ENCODE assay signal across 19 cellular contexts in the genomic region with DNA sequence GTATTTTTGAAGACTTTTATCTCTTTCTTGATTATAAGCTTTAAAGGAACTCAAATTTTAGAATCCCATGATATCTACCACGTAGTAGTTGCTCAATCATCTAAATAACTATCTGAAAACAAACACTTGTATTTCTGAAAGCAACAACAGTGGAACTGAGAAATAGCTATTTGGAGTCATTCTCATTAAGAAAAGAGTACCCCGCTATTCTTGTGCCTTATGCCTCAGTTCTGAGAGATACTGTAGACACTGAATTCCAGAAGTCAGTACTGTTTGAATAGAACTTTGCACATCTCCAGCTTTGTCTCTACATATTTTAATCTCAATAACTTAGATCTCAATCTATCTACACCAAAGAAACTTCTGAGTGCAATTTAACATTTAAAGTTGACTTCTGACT. TPM values are rescaled to one million over a fixed set of nuclear protein-coding genes. Genes with fewer than 3 reads are reported as not detected.
DNase-seq lines count a peak whose midpoint lies in the region; ATAC-seq, FAIRE-seq and TF ChIP-seq lines count a peak whose summit lies in the region.
"Had no signal": no experiment of that assay in that cellular context is flagged by ENCODE, and none has a peak within 500 bp of the region (broad histone marks: within the 10 kb centered on the region; RNA-seq: fewer than 3 reads in every experiment).

No MANE protein-coding gene starts in this region.

- H2AFZ ChIP-seq in K562 (ENCODE audit: low read depth, low read length) = no peak overlapping the region

- DNase-seq in CD14-positive monocyte (ENCODE audit: low spot score) (no peak), K562 (ENCODE audit: extremely low read depth in 1 of 4, low spot score in 3 of 4) (no peak), posterior cingulate gyrus (no peak), substantia nigra (lab: John Stamatoyannopoulos, UW) (no peak), SHP77 treated with DMSO at 0.1 percent for 48 hours (lab: John Stamatoyannopoulos, UW) (no peak), kidney (no peak)
- DNase-seq: activated CD4-positive, CD25-positive, alpha-beta regulatory T cell treated with anti-CD3 and anti-CD28 coated beads, Interleukin-2, amount 50 U/mL, for 72 hours; activated CD8-positive, alpha-beta memory T cell treated with anti-CD3 and anti-CD28 coated beads, Interleukin-2, amount 10 ng/mL, durations not matched to agents 7 days and 5 days; gastrocnemius medialis; KG1; left lung; NCI-H1092; NCI-H524 treated with DMSO at 0.1 percent for 48 hours had no signal

- POLR2A ChIA-PET in K562 (lab: Yijun Ruan, JAX) = interaction anchor here (1.1 to 3.0 kb wide), 3 partner anchors 10 to 111 kb away, joined by 3 to 11 read pairs (median 3); no protein-coding TSS in a partner anchor

- no peaks in the 10 kb centered on the region for H3K27me3 Mint-ChIP-seq in CD14-positive monocyte (ENCODE audit: low read depth in 3 of 3)
- H3K27me3 Mint-ChIP-seq: activated CD8-positive, alpha-beta memory T cell treated with anti-CD3 and anti-CD28 coated beads, Interleukin-2, amount 10 ng/mL, durations not matched to agents 7 days and 5 days had no signal

- H3K27ac Mint-ChIP-seq in CD14-positive monocyte = peak overlapping the region in 4 of 7 donors; percentile 28 to 65 (median 39)
- H3K27ac Mint-ChIP-seq: activated CD8-positive, alpha-beta memory T cell treated with anti-CD3 and anti-CD28 coated beads, Interleukin-2, amount 10 ng/mL, durations not matched to agents 7 days and 5 days had no signal

- peaks cover 53 to 62% of the 10 kb centered on the region in 2 donors for H3K36me3 Mint-ChIP-seq in CD14-positive monocyte

- H3K4me1 ChIP-seq in K562 (replicated peaks in 1 of 2; ENCODE audit: control insufficient read depth in 2 of 2, insufficient read depth in 2 of 2, low read length in 2 of 2) (peaks cover 0 to 2% of the 10 kb centered on the region in 2 experiments; a peak in 1 of 5 replicates), kidney (ENCODE audit: control insufficient read depth in 1 of 2, insufficient read depth in 1 of 2, low read depth in 1 of 2, low read length in 2 of 2) (no peaks in the 10 kb centered on the region)
- H3K4me1 ChIP-seq: suprapubic skin had no signal

- no peak for FAIRE-seq in K562 (lab: Jason Lieb, UNC)
- no peak for FAIRE-seq in kidney (lab: Jason Lieb, UNC)

- no peak overlapping the region for H3K4me3 Mint-ChIP-seq in CD14-positive monocyte
- H3K4me3 Mint-ChIP-seq: activated CD8-positive, alpha-beta memory T cell treated with anti-CD3 and anti-CD28 coated beads, Interleukin-2, amount 10 ng/mL, durations not matched to agents 7 days and 5 days had no signal

- H3K9me3 Mint-ChIP-seq in CD14-positive monocyte = no peaks in the 10 kb centered on the region

- no peaks in the 10 kb centered on the region for H3K27me3 ChIP-seq in K562 (ENCODE audit: control insufficient read depth in 2 of 2, insufficient read depth in 2 of 2, low read length in 2 of 2)
- H3K27me3 ChIP-seq: gastrocnemius medialis, left lung, suprapubic skin had no signal

- no peak for TF ChIP-seq EP300 in K562 (IDR thresholded peaks at IDR 0.05; ENCODE audit: low read length)

- H3K9ac ChIP-seq in K562 (ENCODE audit: insufficient read depth in 1 of 2, low read depth in 2 of 2, low read length in 2 of 2) (no peak overlapping the region), kidney (ENCODE audit: low read length in 2 of 2) (no peak overlapping the region)

- no peak for TF ChIP-seq POLR2A in K562 (conservative IDR thresholded peaks at IDR 0.05)

- 70% methylated on average over 2 of the region's 2 CpGs for WGBS in K562 (ENCODE audit: insufficient coverage, low coverage, missing lambda C conversion rate)

- H3K36me3 ChIP-seq in K562 (ENCODE audit: control insufficient read depth, insufficient read depth, low read length) (peaks cover 87% of the 10 kb centered on the region), kidney (ENCODE audit: control insufficient read depth in 1 of 2, insufficient read depth in 2 of 2, low read length in 2 of 2) (peaks cover 0 to 2% of the 10 kb centered on the region in 2 donors)

- H3K79me2 ChIP-seq in K562 (ENCODE audit: control insufficient read depth, insufficient read depth, low read length) = peaks cover 99% of the 10 kb centered on the region

- peaks cover 41% of the 10 kb centered on the region for H3K4me1 Mint-ChIP-seq in CD14-positive monocyte

- H3K4me3 ChIP-seq in K562 (no peak overlapping the region), kidney (ENCODE audit: low read length in 2 of 2) (no peak overlapping the region)
- H3K4me3 ChIP-seq: coronary artery, gastrocnemius medialis, left lung, suprapubic skin had no signal

- intact Hi-C loops in CD14-positive monocyte (cut with micrococcal nuclease) (no loop called here), K562 (cut with micrococcal nuclease) (no loop called here), posterior cingulate gyrus (cut with DNase I) (no loop called here), kidney (cut with DNase I) (no loop called here)

- H4K20me1 ChIP-seq in K562 (replicated peaks; ENCODE audit: control insufficient read depth, insufficient read depth, low read length) = peaks cover 4% of the 10 kb centered on the region; the same call in 1 of the 2 replicates

- no peaks in the 10 kb centered on the region for H3K9me1 ChIP-seq in K562 (ENCODE audit: control insufficient read depth, insufficient read depth, low read length)

- ATAC-seq in GM18868 (IDR thresholded peaks at IDR 0.05; ENCODE audit: unreplicated experiment) = peak; percentile 51
- peak; percentile 43 for ATAC-seq in HG02870 (IDR thresholded peaks at IDR 0.05; ENCODE audit: unreplicated experiment)
- no peak for ATAC-seq in K562
- ATAC-seq: activated CD8-positive, alpha-beta memory T cell treated with anti-CD3 and anti-CD28 coated beads, Interleukin-2, amount 10 ng/mL, durations not matched to agents 7 days and 5 days; gastrocnemius medialis; left lung; Right ventricle myocardium inferior had no signal

- BruUV-seq in K562 (replicated peaks; lab: Mats Ljungman, UMichigan) = no TSS peak

- no peak overlapping the region for H3K4me2 ChIP-seq in K562 (ENCODE audit: insufficient read depth, low read length)

- CTCF ChIA-PET in K562 (lab: Yijun Ruan, JAX; ENCODE audit: low intra/inter-chr PET ratio) = no interaction called here

- TF ChIP-seq CTCF in CD14-positive monocyte (IDR thresholded peaks at IDR 0.05) = no peak
- TF ChIP-seq CTCF in K562 (IDR thresholded peaks at IDR 0.05 in 2 of 3, conservative IDR thresholded peaks at IDR 0.05 in 1 of 3; ENCODE audit: insufficient read depth in 2 of 3, low read depth in 1 of 3, low read length in 3 of 3) = no peak
- no peak for TF ChIP-seq CTCF in kidney (IDR thresholded peaks at IDR 0.05; ENCODE audit: borderline replicate concordance, extremely low read depth, insufficient read depth)

- TF ChIP-seq RAD21 in K562 (CRISPR knock-in tag; conservative IDR thresholded peaks at IDR 0.05 in 1 of 2, IDR thresholded peaks at IDR 0.05 in 1 of 2) = no peak

- in situ Hi-C loops in K562 (cut with MboI) = no loop called here

- H3K9me3 ChIP-seq in K562 (replicated peaks; ENCODE audit: control insufficient read depth, insufficient read depth, low read depth, low read length) = no peaks in the 10 kb centered on the region
- H3K9me3 ChIP-seq in kidney (ENCODE audit: control insufficient read depth in 1 of 2, low read length in 2 of 2) = no peaks in the 10 kb centered on the region
- H3K9me3 ChIP-seq: gastrocnemius medialis, left lung, suprapubic skin had no signal

- H3K27ac ChIP-seq in K562 (ENCODE audit: extremely low read depth, low read depth, low read length) = 0 out of 3 replicates have a peak overlapping the region, but pooled peaks have one; percentile 14
- no peak overlapping the region for H3K27ac ChIP-seq in substantia nigra (ENCODE audit: low read depth, low read length, poor library complexity, severe bottlenecking)
- no peak overlapping the region for H3K27ac ChIP-seq in kidney (ENCODE audit: low read depth in 2 of 2, low read length in 2 of 2)
- H3K27ac ChIP-seq: coronary artery, epithelial cell of prostate, gastrocnemius medialis, left lung, suprapubic skin had no signal

TF ChIP-seq in K562, 482 proteins besides CTCF, POLR2A, EP300 and RAD21 (continues in another document):
- TF ChIP-seq, protein P1, sequence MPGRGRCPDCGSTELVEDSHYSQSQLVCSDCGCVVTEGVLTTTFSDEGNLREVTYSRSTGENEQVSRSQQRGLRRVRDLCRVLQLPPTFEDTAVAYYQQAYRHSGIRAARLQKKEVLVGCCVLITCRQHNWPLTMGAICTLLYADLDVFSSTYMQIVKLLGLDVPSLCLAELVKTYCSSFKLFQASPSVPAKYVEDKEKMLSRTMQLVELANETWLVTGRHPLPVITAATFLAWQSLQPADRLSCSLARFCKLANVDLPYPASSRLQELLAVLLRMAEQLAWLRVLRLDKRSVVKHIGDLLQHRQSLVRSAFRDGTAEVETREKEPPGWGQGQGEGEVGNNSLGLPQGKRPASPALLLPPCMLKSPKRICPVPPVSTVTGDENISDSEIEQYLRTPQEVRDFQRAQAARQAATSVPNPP (IDR thresholded peaks at IDR 0.05; ENCODE audit: borderline replicate concordance, insufficient read depth, insufficient read length) = no peak

RNA-seq across cellular contexts. Expression of a gene that starts 11.4 kb away (rescaled TPM):
- polyA plus RNA-seq in CD14-positive monocyte (1 to 10 TPM; 3.1 to 6.7 TPM), K562 (2011; rRNA removed) (38.0 and 68.0 TPM in 2 replicates), K562 (2014; fragmentation: Illumina TruSeq; extraction: Trizol) (56.4 and 90.8 TPM in 2 replicates), K562 (2014; fragmentation: Nextera tagmentation; extraction: Ambion mirVana) (10 to 100 TPM; 27.3 to 28.6 TPM), K562 (2014; rRNA removed) (45.3 and 52.6 TPM in 2 replicates), kidney (ENCODE audit: insufficient read depth, low read depth, low replicate concordance) (7.1 TPM)
- 44.8 and 254 TPM in 2 replicates for total RNA-seq in K562 (2011; cell fraction: chromatin; rRNA removed; ENCODE audit: low replicate concordance)
- total RNA-seq in K562 (2011; cell fraction: nucleolus; rRNA removed) = 14.8 and 27.5 TPM in 2 replicates
- 79.9 and 108 TPM in 2 replicates for total RNA-seq in K562 (2011; cell fraction: nucleoplasm; rRNA removed)
- total RNA-seq in K562 (2014; rRNA removed) (55.6 and 58.7 TPM in 2 replicates), K562 (2014; rRNA removed; fragmentation: Illumina TruSeq; extraction: Trizol) (103 and 112 TPM in 2 replicates), K562 (2015; rRNA removed; fragmentation: Illumina TruSeq; extraction: Trizol) (124 and 133 TPM in 2 replicates), K562 (2021) (48.8 and 50.3 TPM in 2 replicates), kidney (40.4 TPM)
- 12.8 and 20.8 TPM in 2 replicates for polyA plus RNA-seq in K562 (2011; cell fraction: cytosol; rRNA removed)
- polyA plus RNA-seq in K562 (2011; cell fraction: nucleus; rRNA removed) = 65.9 and 75.1 TPM in 2 replicates
- polyA plus RNA-seq in K562 (2012) = 24.9 and 26.1 TPM in 2 replicates
- polyA minus RNA-seq in K562 (2011; rRNA and poly(A)+ RNA removed) = 142 and 159 TPM in 2 replicates
- 32.8 and 50.2 TPM in 2 replicates for polyA minus RNA-seq in K562 (2011; cell fraction: cytosol; rRNA and poly(A)+ RNA removed)
- 89.1 and 140 TPM in 2 replicates for polyA minus RNA-seq in K562 (2011; cell fraction: nucleus; rRNA and poly(A)+ RNA removed)
